In the genomic region with DNA sequence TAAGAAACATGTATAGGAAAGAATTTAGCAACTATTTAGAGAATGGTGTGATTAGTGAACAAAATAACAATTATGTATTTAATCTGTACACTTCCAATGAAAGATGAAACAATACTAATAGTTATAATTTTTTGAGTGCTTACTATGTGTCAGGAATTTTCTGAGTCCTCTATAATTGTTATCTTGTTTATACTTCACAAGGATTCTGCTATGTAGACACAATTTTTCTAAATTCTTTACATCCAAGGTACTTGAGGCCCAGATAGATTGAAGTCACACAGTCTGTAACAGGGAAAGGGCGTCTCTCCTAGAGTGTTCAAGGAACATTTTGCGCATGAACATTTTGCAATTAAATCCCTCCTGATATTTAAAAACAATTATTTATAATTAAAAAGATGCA, we compare ENCODE assay signal across 20 cellular contexts. TPM values are rescaled to one million over a fixed set of nuclear protein-coding genes. Genes with fewer than 3 reads are reported as not detected.
A peak's percentile ranks its signal among the peaks of the same experiment; 100 is the strongest.
DNase-seq lines count a peak whose midpoint lies in the region; ATAC-seq, FAIRE-seq and TF ChIP-seq lines count a peak whose summit lies in the region.
"Had no signal": no experiment of that assay in that cellular context is flagged by ENCODE, and none has a peak within 500 bp of the region (broad histone marks: within the 10 kb centered on the region; RNA-seq: fewer than 3 reads in every experiment).

No MANE protein-coding gene starts in this region.

- H3K27ac Mint-ChIP-seq in central memory CD8-positive, alpha-beta T cell (ENCODE audit: low read depth): no peak overlapping the region

- TF ChIP-seq CTCF in A549 (IDR thresholded peaks at IDR 0.05): no peak
- no peak for TF ChIP-seq CTCF in IMR-90 (conservative IDR thresholded peaks at IDR 0.05; ENCODE audit: low read depth, low read length)
- TF ChIP-seq CTCF in lower leg skin (IDR thresholded peaks at IDR 0.05): no peak

- H3K9me3 ChIP-seq in A549 (no peaks in the 10 kb centered on the region), IMR-90 (ENCODE audit: control insufficient read depth, insufficient read depth, low read length) (peaks cover 2% of the 10 kb centered on the region; the same call in 1 of the 2 replicates)
- H3K9me3 ChIP-seq: HAP-1 had no signal

- no peak for DNase-seq in A549 (ENCODE audit: low read depth in 1 of 2, low spot score in 1 of 2)
- DNase-seq in IMR-90: no peak
- DNase-seq in central memory CD8-positive, alpha-beta T cell (ENCODE audit: low spot score in 2 of 2): no peak
- no peak for DNase-seq in DMS 273 (lab: John Stamatoyannopoulos, UW; ENCODE audit: unreplicated experiment)
- DNase-seq in head of caudate nucleus: no peak
- DNase-seq in lower leg skin (ENCODE audit: low spot score in 2 of 2): no peak
- DNase-seq: 8988T, C1 segment of cervical spinal cord, Calu3, COR-L47, DMS153, DND-41, GOT3 had no signal

- H3K4ac ChIP-seq in IMR-90 (ENCODE audit: low read depth, low read length): no peak overlapping the region

- no peaks in the 10 kb centered on the region for H3K79me1 ChIP-seq in IMR-90 (ENCODE audit: low read depth in 1 of 2, low read length in 2 of 2)

- H3K14ac ChIP-seq in IMR-90 (replicated peaks; ENCODE audit: low read depth, low read length): no peak overlapping the region

- peak overlapping the region; percentile 36 for H3K4me3 Mint-ChIP-seq in central memory CD8-positive, alpha-beta T cell

- no peak overlapping the region for H3K9ac ChIP-seq in IMR-90 (ENCODE audit: low read depth, low read length)

- no peak overlapping the region for H3K4me3 ChIP-seq in A549
- no peak overlapping the region for H3K4me3 ChIP-seq in IMR-90 (ENCODE audit: insufficient read depth, low read depth, low read length)
- H3K4me3 ChIP-seq in lower leg skin (ENCODE audit: low read depth, poor library complexity, severe bottlenecking): no peak overlapping the region
- H3K4me3 ChIP-seq: HAP-1 had no signal

- intact Hi-C loops in IMR-90 (cut with micrococcal nuclease) (no loop called here), head of caudate nucleus (cut with DNase I) (no loop called here), lower leg skin (cut with DNase I; ENCODE audit: low total_unique reads) (no loop called here)

- 91% methylated on average over 2 of the region's 2 CpGs for WGBS in A549 (ENCODE audit: missing lambda C conversion rate)
- WGBS in IMR-90 (ENCODE audit: extremely low coverage in 2 of 2, insufficient read length in 1 of 2), 2 experiments: no CpG with 5 or more reads among the region's 2 CpGs
- WGBS in lower leg skin, 2 donors: 91 to 97% methylated on average over 2 of the region's 2 CpGs

- H3K9me3 Mint-ChIP-seq in central memory CD8-positive, alpha-beta T cell: no peaks in the 10 kb centered on the region

- no peak overlapping the region for H3K23ac ChIP-seq in IMR-90 (ENCODE audit: low read depth, low read length)

- H2BK5ac ChIP-seq in IMR-90 (ENCODE audit: low read depth, low read length, poor library complexity, severe bottlenecking): peak overlapping the region; percentile 54

- no peak overlapping the region for H4K91ac ChIP-seq in IMR-90 (ENCODE audit: insufficient read depth, low read depth, low read length)

- H3K36me3 Mint-ChIP-seq in central memory CD8-positive, alpha-beta T cell (ENCODE audit: insufficient read depth): peaks cover 5% of the 10 kb centered on the region
- H3K36me3 Mint-ChIP-seq: CD4-positive, alpha-beta memory T cell had no signal

- H3K27me3 ChIP-seq in IMR-90 (ENCODE audit: control insufficient read depth, insufficient read depth, low read length): no peaks in the 10 kb centered on the region

- H2BK20ac ChIP-seq in IMR-90 (ENCODE audit: low read depth, low read length): no peak overlapping the region

- H3K4me2 ChIP-seq in A549 (no peak overlapping the region), IMR-90 (ENCODE audit: low read depth, low read length) (no peak overlapping the region)

- H2AK9ac ChIP-seq in IMR-90 (replicated peaks; ENCODE audit: low read depth, low read length, poor library complexity): no peak overlapping the region

- H3K27ac ChIP-seq in A549: no peak overlapping the region
- H3K27ac ChIP-seq in IMR-90 (ENCODE audit: insufficient read depth, low read length): no peak overlapping the region

- dilution Hi-C loops in IMR-90 (cut with HindIII; ENCODE audit: low sequenced_read_pairs, unreplicated experiment): no loop called here

- no peaks in the 10 kb centered on the region for H4K20me1 ChIP-seq in IMR-90 (ENCODE audit: insufficient read depth, low read length)

- TF ChIP-seq RAD21 in A549 (conservative IDR thresholded peaks at IDR 0.05 in 1 of 2, IDR thresholded peaks at IDR 0.05 in 1 of 2): no peak
- TF ChIP-seq RAD21 in IMR-90 (IDR thresholded peaks at IDR 0.05; ENCODE audit: low read length): no peak

- no peak for FAIRE-seq in A549 (lab: Jason Lieb, UNC)
- FAIRE-seq: G401.6, GM12892, H54 had no signal

- in situ Hi-C loops in IMR-90 (cut with MboI; ENCODE audit: low sequenced_read_pairs): no loop called here

- no peak overlapping the region for H2AFZ ChIP-seq in IMR-90 (replicated peaks; ENCODE audit: low read length, poor library complexity)

- H3K4me1 ChIP-seq in A549 (no peaks in the 10 kb centered on the region), IMR-90 (ENCODE audit: control insufficient read depth, insufficient read depth, low read length) (no peaks in the 10 kb centered on the region)
- H3K4me1 ChIP-seq: HAP-1 had no signal

- H4K5ac ChIP-seq in IMR-90 (ENCODE audit: low read depth, low read length): no peak overlapping the region

- BruUV-seq in IMR-90 (replicated peaks; lab: Mats Ljungman, UMichigan): no TSS peak

- H3K56ac ChIP-seq in IMR-90 (ENCODE audit: extremely low read depth, insufficient read depth, low read length): no peak overlapping the region

- H4K8ac ChIP-seq in IMR-90 (ENCODE audit: low read depth in 2 of 2, low read length in 2 of 2): peak overlapping the region in 1 of 2 experiments; percentile 16; a peak in 1 of 4 replicates

- ATAC-seq in A549 (no peak), IMR-90 (ENCODE audit: low read depth) (no peak)
- no peak for ATAC-seq in central memory CD8-positive, alpha-beta T cell (replicated peaks; ENCODE audit: extremely low read depth, poor library complexity, severe bottlenecking)

- no peak for TF ChIP-seq EP300 in A549 (IDR thresholded peaks at IDR 0.05)

- 0 out of 3 replicates have a peak overlapping the region, but pooled peaks have one; percentile 68 for H2BK15ac ChIP-seq in IMR-90 (ENCODE audit: low read depth, low read length)

- H3K27me3 Mint-ChIP-seq in central memory CD8-positive, alpha-beta T cell: no peaks in the 10 kb centered on the region
- H3K27me3 Mint-ChIP-seq: CD4-positive, alpha-beta memory T cell had no signal

- 0 out of 2 replicates have a peak overlapping the region, but pooled peaks have one; percentile 28 for H2BK120ac ChIP-seq in IMR-90 (ENCODE audit: low read depth, low read length)

- H2AK5ac ChIP-seq in IMR-90 (ENCODE audit: low read depth, low read length): no peak overlapping the region

- no peaks in the 10 kb centered on the region for H3K9me1 ChIP-seq in IMR-90 (ENCODE audit: insufficient read depth, low read length)

- TF ChIP-seq POLR2A in A549 (IDR thresholded peaks at IDR 0.05; ENCODE audit: low read length): no peak
- no peak for TF ChIP-seq POLR2A in IMR-90 (IDR thresholded peaks at IDR 0.05; ENCODE audit: low read depth, low read length)
- TF ChIP-seq POLR2A in lower leg skin (IDR thresholded peaks at IDR 0.05): no peak

- POLR2A ChIA-PET in A549 (lab: Yijun Ruan, JAX) (no interaction called here), IMR-90 (lab: Charles Lee; ENCODE audit: unreplicated experiment) (no interaction called here)

- H3K4me1 Mint-ChIP-seq in central memory CD8-positive, alpha-beta T cell: peaks cover 61% of the 10 kb centered on the region

- no peaks in the 10 kb centered on the region for H3K36me3 ChIP-seq in IMR-90 (ENCODE audit: control insufficient read depth, insufficient read depth, low read length)
- H3K36me3 ChIP-seq: HAP-1 had no signal

- no peak overlapping the region; the same call in 1 of the 2 replicates for H3K18ac ChIP-seq in IMR-90 (ENCODE audit: low read depth, low read length)

- CTCF ChIA-PET in A549 (lab: Yijun Ruan, JAX) (no interaction called here), IMR-90 (lab: Yijun Ruan, JAX) (no interaction called here)

RNA-seq across cellular contexts. Expression of gene KRTAP4-12, which starts 1.1 kb away (rescaled TPM):
- polyA plus RNA-seq in A549 (2011; rRNA removed) (not detected in 2 replicates), A549 (2017; fragmentation: RNase III; extraction: RNeasy Plus Mini Kit Qiagen cat#74134 plus additional on column Dnase treatment) (not detected in 3 replicates), IMR-90 (2012; rRNA removed) (1.0 and 1.1 TPM in 2 replicates)
- polyA plus RNA-seq in A549 (2012; cell fraction: cytosol; rRNA removed): not detected in 2 replicates
- not detected in 2 replicates for polyA plus RNA-seq in A549 (2012; cell fraction: nucleus; rRNA removed)
- polyA minus RNA-seq in A549 (2011; rRNA and poly(A)+ RNA removed): not detected in 2 replicates
- total RNA-seq in IMR-90 (2012; rRNA removed) (0.18 TPM in 1 of 2 replicates, not detected in the other), lower leg skin (10 to 100 TPM in 1 of 4 donors, not detected in 3; 57.0 TPM)
- 0.84 and 1.4 TPM in 2 replicates for polyA plus RNA-seq in IMR-90 (2012; cell fraction: cytosol; rRNA removed)
- 0.79 and 1.8 TPM in 2 replicates for polyA plus RNA-seq in IMR-90 (2012; cell fraction: nucleus; rRNA removed; ENCODE audit: low replicate concordance)
- total RNA-seq: A673; Calu3; CD4-positive, alpha-beta memory T cell had no signal
- polyA plus RNA-seq: CD4-positive, alpha-beta memory T cell had no signal

RNA-seq across cellular contexts. Expression of gene KRTAP4-11, which starts 6.9 kb away (rescaled TPM):
- polyA plus RNA-seq in A549 (2011; rRNA removed) (not detected in 2 replicates), A549 (2017; fragmentation: RNase III; extraction: RNeasy Plus Mini Kit Qiagen cat#74134 plus additional on column Dnase treatment) (not detected in 3 replicates), IMR-90 (2012; rRNA removed) (not detected in 2 replicates)
- not detected in 2 replicates for polyA plus RNA-seq in A549 (2012; cell fraction: cytosol; rRNA removed)
- polyA plus RNA-seq in A549 (2012; cell fraction: nucleus; rRNA removed): not detected in 2 replicates
- polyA minus RNA-seq in A549 (2011; rRNA and poly(A)+ RNA removed): not detected in 2 replicates
- total RNA-seq in IMR-90 (2012; rRNA removed) (not detected in 2 replicates), lower leg skin (10 to 100 TPM in 1 of 4 donors, under 1 TPM in 1, not detected in 2; 0.89 to 20.6 TPM)
- 0.03 TPM in 1 of 2 replicates, not detected in the other for polyA plus RNA-seq in IMR-90 (2012; cell fraction: cytosol; rRNA removed)
- 0.13 TPM in 1 of 2 replicates, not detected in the other for polyA plus RNA-seq in IMR-90 (2012; cell fraction: nucleus; rRNA removed; ENCODE audit: low replicate concordance)
- total RNA-seq: A673; Calu3; CD4-positive, alpha-beta memory T cell had no signal
- polyA plus RNA-seq: BJ; CD4-positive, alpha-beta memory T cell had no signal

RNA-seq across cellular contexts. Expression of gene KRTAP4-6, which starts 15.3 kb away (rescaled TPM):
- not detected in 2 replicates for polyA plus RNA-seq in A549 (2011; rRNA removed)
- polyA plus RNA-seq in A549 (2012; cell fraction: cytosol; rRNA removed): not detected in 2 replicates
- not detected in 2 replicates for polyA plus RNA-seq in A549 (2012; cell fraction: nucleus; rRNA removed)
- not detected in 3 replicates for polyA plus RNA-seq in A549 (2017; fragmentation: RNase III; extraction: RNeasy Plus Mini Kit Qiagen cat#74134 plus additional on column Dnase treatment)
- not detected in 2 replicates for polyA minus RNA-seq in A549 (2011; rRNA and poly(A)+ RNA removed)
- total RNA-seq in IMR-90 (2012; rRNA removed): not detected in 2 replicates
- polyA plus RNA-seq in IMR-90 (2012; rRNA removed): not detected in 2 replicates
- polyA plus RNA-seq in IMR-90 (2012; cell fraction: cytosol; rRNA removed): not detected in 2 replicates
- polyA plus RNA-seq in IMR-90 (2012; cell fraction: nucleus; rRNA removed; ENCODE audit: low replicate concordance): not detected in 2 replicates
- 10 to 100 TPM in 1 of 4 donors, under 1 TPM in 1, not detected in 2; 0.25 to 54.3 TPM for total RNA-seq in lower leg skin
- total RNA-seq: A673; Calu3; CD4-positive, alpha-beta memory T cell had no signal
- polyA plus RNA-seq: BJ had no signal

RNA-seq across cellular contexts. Expression of gene KRTAP4-9, which starts 19.9 kb away (rescaled TPM):
- not detected in 2 replicates for polyA plus RNA-seq in A549 (2011; rRNA removed)
- not detected in 2 replicates for polyA plus RNA-seq in A549 (2012; cell fraction: cytosol; rRNA removed)
- polyA plus RNA-seq in A549 (2012; cell fraction: nucleus; rRNA removed): not detected in 2 replicates
- not detected in 3 replicates for polyA plus RNA-seq in A549 (2017; fragmentation: RNase III; extraction: RNeasy Plus Mini Kit Qiagen cat#74134 plus additional on column Dnase treatment)
- polyA minus RNA-seq in A549 (2011; rRNA and poly(A)+ RNA removed): not detected in 2 replicates
- not detected in 2 replicates for total RNA-seq in IMR-90 (2012; rRNA removed)
- 0.24 TPM in 2 replicates for polyA plus RNA-seq in IMR-90 (2012; rRNA removed)
- polyA plus RNA-seq in IMR-90 (2012; cell fraction: cytosol; rRNA removed): 0.31 and 0.44 TPM in 2 replicates
- polyA plus RNA-seq in IMR-90 (2012; cell fraction: nucleus; rRNA removed; ENCODE audit: low replicate concordance): 0.44 and 1.3 TPM in 2 replicates
- total RNA-seq in lower leg skin: 10 to 100 TPM in 1 of 4 donors, 1 to 10 TPM in 1, under 1 TPM in 1, not detected in 1; 0.44 to 73.5 (median 2.6) TPM
- total RNA-seq: Calu3; CD4-positive, alpha-beta memory T cell had no signal
- polyA plus RNA-seq: BJ; CD4-positive, alpha-beta memory T cell had no signal

RNA-seq across cellular contexts. Expression of gene KRTAP4-16, which starts 23.1 kb away (rescaled TPM):
- polyA plus RNA-seq in A549 (2011; rRNA removed) (not detected in 2 replicates), A549 (2017; fragmentation: RNase III; extraction: RNeasy Plus Mini Kit Qiagen cat#74134 plus additional on column Dnase treatment) (not detected in 3 replicates), IMR-90 (2012; rRNA removed) (not detected in 2 replicates)
- polyA plus RNA-seq in A549 (2012; cell fraction: cytosol; rRNA removed): not detected in 2 replicates
- not detected in 2 replicates for polyA plus RNA-seq in A549 (2012; cell fraction: nucleus; rRNA removed)
- polyA minus RNA-seq in A549 (2011; rRNA and poly(A)+ RNA removed): not detected in 2 replicates
- total RNA-seq in IMR-90 (2012; rRNA removed) (not detected in 2 replicates), lower leg skin (not detected)
- not detected in 2 replicates for polyA plus RNA-seq in IMR-90 (2012; cell fraction: cytosol; rRNA removed)
- polyA plus RNA-seq in IMR-90 (2012; cell fraction: nucleus; rRNA removed; ENCODE audit: low replicate concordance): 0.14 TPM in 1 of 2 replicates, not detected in the other
- total RNA-seq: A673; Calu3; CD4-positive, alpha-beta memory T cell had no signal
- polyA plus RNA-seq: BJ; CD4-positive, alpha-beta memory T cell had no signal
